ENCODE assay signal across 11 cellular contexts in genomic region chr6:10410214-10410873, GRCh38. TPM values are rescaled to one million over a fixed set of nuclear protein-coding genes. Genes with fewer than 3 reads are reported as not detected.
DNase-seq lines count a peak whose midpoint lies in the region; ATAC-seq and TF ChIP-seq lines count a peak whose summit lies in the region.
"Had no signal": no experiment of that assay in that cellular context is flagged by ENCODE, and none has a peak within 500 bp of the region (broad histone marks: within the 10 kb centered on the region; RNA-seq: fewer than 3 reads in every experiment).

No MANE protein-coding gene starts in this region.

- no peak overlapping the region for H2AK5ac ChIP-seq in IMR-90 (ENCODE audit: low read depth, low read length)

- no peak overlapping the region for H2AK9ac ChIP-seq in IMR-90 (replicated peaks; ENCODE audit: low read depth, low read length, poor library complexity)

- peak overlapping the region; percentile 67 for H3K4me3 ChIP-seq in IMR-90 (ENCODE audit: insufficient read depth, low read depth, low read length)

- H3K36me3 ChIP-seq in IMR-90 (ENCODE audit: control insufficient read depth, insufficient read depth, low read length), result peaks cover 3% of the 10 kb centered on the region; the same call in 1 of the 2 replicates
- H3K36me3 ChIP-seq: ascending aorta had no signal

- no peaks in the 10 kb centered on the region for H3K9me1 ChIP-seq in IMR-90 (ENCODE audit: insufficient read depth, low read length)

- peaks cover 44% of the 10 kb centered on the region for H3K36me3 Mint-ChIP-seq in CD4-positive, alpha-beta T cell (ENCODE audit: low read depth)
- H3K36me3 Mint-ChIP-seq in MCF 10A (ENCODE audit: insufficient read depth, unreplicated experiment), result peaks cover 86% of the 10 kb centered on the region
- H3K36me3 Mint-ChIP-seq in naive thymus-derived CD8-positive, alpha-beta T cell, result peaks cover 18 to 27% (median 22%) of the 10 kb centered on the region in 3 donors

- 6% methylated on average over 3 of the region's 30 CpGs; no CpG with 5 or more reads in 1 of the 2 experiments for WGBS in IMR-90 (ENCODE audit: extremely low coverage in 2 of 2, insufficient read length in 1 of 2), 2 experiments

- TF ChIP-seq CTCF in CD4-positive, alpha-beta T cell (IDR thresholded peaks at IDR 0.05), result no peak
- TF ChIP-seq CTCF in IMR-90 (conservative IDR thresholded peaks at IDR 0.05; ENCODE audit: low read depth, low read length) (no peak), MCF 10A (IDR thresholded peaks at IDR 0.05; ENCODE audit: unreplicated experiment) (no peak)

- H3K27me3 Mint-ChIP-seq in CD4-positive, alpha-beta T cell, result peaks cover 88% of the 10 kb centered on the region
- H3K27me3 Mint-ChIP-seq in MCF 10A (ENCODE audit: insufficient read depth, unreplicated experiment), result no peaks in the 10 kb centered on the region
- H3K27me3 Mint-ChIP-seq in naive thymus-derived CD8-positive, alpha-beta T cell, result peaks cover 45 to 92% (median 70%) of the 10 kb centered on the region in 5 donors

- CTCF ChIA-PET in CD4-positive, alpha-beta T cell (lab: Charles Lee), result interaction anchor here (1.4 kb wide), 1 partner anchor 19 kb away, joined by 3 read pairs; no protein-coding TSS in a partner anchor
- CTCF ChIA-PET in IMR-90 (lab: Yijun Ruan, JAX), result interaction anchor here (1.0 kb wide), 1 partner anchor 1427 kb away, joined by 3 read pairs; no protein-coding TSS in a partner anchor
- CTCF ChIA-PET in MCF 10A (lab: Yijun Ruan, JAX), result interaction anchor here (0.7 to 1.4 kb wide), 5 partner anchors 16 to 24 kb away, joined by 3 to 5 read pairs (median 3); no protein-coding TSS in a partner anchor

- TF ChIP-seq POLR2A in IMR-90 (IDR thresholded peaks at IDR 0.05; ENCODE audit: low read depth, low read length), result no peak

- H3K9me3 ChIP-seq in CD4-positive, alpha-beta T cell (ENCODE audit: control insufficient read depth, low read length), result peaks cover 41% of the 10 kb centered on the region
- H3K9me3 ChIP-seq in IMR-90 (ENCODE audit: control insufficient read depth, insufficient read depth, low read length), result no peaks in the 10 kb centered on the region
- H3K9me3 ChIP-seq: ascending aorta had no signal

- 0 out of 2 replicates have a peak overlapping the region, but pooled peaks have one; percentile 10 for H3K4ac ChIP-seq in IMR-90 (ENCODE audit: low read depth, low read length)

- no peak overlapping the region for H3K56ac ChIP-seq in IMR-90 (ENCODE audit: extremely low read depth, insufficient read depth, low read length)

- dilution Hi-C loops in IMR-90 (cut with HindIII; ENCODE audit: low sequenced_read_pairs, unreplicated experiment), result no loop called here

- ATAC-seq in CD4-positive, alpha-beta T cell (ENCODE audit: poor library complexity), result no peak
- no peak for ATAC-seq in IMR-90 (ENCODE audit: low read depth)
- ATAC-seq in naive thymus-derived CD8-positive, alpha-beta T cell, result no peak
- no peak for ATAC-seq in HG02970 (IDR thresholded peaks at IDR 0.05; ENCODE audit: low FRiP score, unreplicated experiment)
- no peak for ATAC-seq in HG02610 (IDR thresholded peaks at IDR 0.05; ENCODE audit: unreplicated experiment)
- no peak for ATAC-seq in HG03565 (IDR thresholded peaks at IDR 0.05; ENCODE audit: unreplicated experiment)

- no peak overlapping the region for H3K27ac ChIP-seq in CD4-positive, alpha-beta T cell (ENCODE audit: low read depth, low read length)
- H3K27ac ChIP-seq in IMR-90 (ENCODE audit: insufficient read depth, low read length), result peak overlapping the region; percentile 52
- H3K27ac ChIP-seq: ascending aorta had no signal

- H3K27ac Mint-ChIP-seq in CD4-positive, alpha-beta T cell, result peak overlapping the region; percentile 66
- H3K27ac Mint-ChIP-seq in MCF 10A (ENCODE audit: low read depth, unreplicated experiment), result peak overlapping the region; percentile 99
- peak overlapping the region in 4 of 10 donors; percentile 37 to 81 (median 64) for H3K27ac Mint-ChIP-seq in naive thymus-derived CD8-positive, alpha-beta T cell

- H4K91ac ChIP-seq in IMR-90 (ENCODE audit: insufficient read depth, low read depth, low read length), result no peak overlapping the region

- no peak overlapping the region for H2BK20ac ChIP-seq in IMR-90 (ENCODE audit: low read depth, low read length)

- peaks cover 45% of the 10 kb centered on the region for H3K4me1 Mint-ChIP-seq in CD4-positive, alpha-beta T cell (ENCODE audit: low read depth)
- peaks cover 25% of the 10 kb centered on the region for H3K4me1 Mint-ChIP-seq in MCF 10A (ENCODE audit: insufficient read depth, unreplicated experiment)
- H3K4me1 Mint-ChIP-seq in naive thymus-derived CD8-positive, alpha-beta T cell, result peaks cover 23 to 52% (median 37%) of the 10 kb centered on the region in 4 donors

- H4K20me1 ChIP-seq in IMR-90 (ENCODE audit: insufficient read depth, low read length), result no peaks in the 10 kb centered on the region

- H3K79me1 ChIP-seq in IMR-90 (ENCODE audit: low read depth in 1 of 2, low read length in 2 of 2), result no peaks in the 10 kb centered on the region

- BruUV-seq in IMR-90 (replicated peaks; lab: Mats Ljungman, UMichigan) (no TSS peak), MCF 10A (replicated peaks; lab: Mats Ljungman, UMichigan) (no TSS peak)

- no peak overlapping the region for H4K5ac ChIP-seq in IMR-90 (ENCODE audit: low read depth, low read length)

- H3K23ac ChIP-seq in IMR-90 (ENCODE audit: low read depth, low read length), result peak overlapping the region; percentile 58

- H3K14ac ChIP-seq in IMR-90 (replicated peaks; ENCODE audit: low read depth, low read length), result no peak overlapping the region

- POLR2A ChIA-PET in CD4-positive, alpha-beta T cell (lab: Charles Lee), result no interaction called here
- POLR2A ChIA-PET in IMR-90 (lab: Charles Lee; ENCODE audit: unreplicated experiment) (interaction anchor here (0.5 kb wide), 1 partner anchor 304 kb away, joined by 4 read pairs; no protein-coding TSS in a partner anchor), MCF 10A (lab: Yijun Ruan, JAX) (interaction anchor here (0.7 to 14.6 kb wide), 13 partner anchors 7 to 1427 kb away, joined by 3 to 763 read pairs (median 4); partner anchors contain the start of gene TFAP2A)
- POLR2A ChIA-PET in naive thymus-derived CD8-positive, alpha-beta T cell (lab: Charles Lee), result no interaction called here

- no peak for TF ChIP-seq RAD21 in IMR-90 (IDR thresholded peaks at IDR 0.05; ENCODE audit: low read length)

- peak overlapping the region; percentile 56; the same call in 1 of the 2 replicates for H3K4me2 ChIP-seq in IMR-90 (ENCODE audit: low read depth, low read length)

- peak overlapping the region; percentile 16 for H2AFZ ChIP-seq in IMR-90 (replicated peaks; ENCODE audit: low read length, poor library complexity)

- H3K9me3 Mint-ChIP-seq in CD4-positive, alpha-beta T cell, result peaks cover 30% of the 10 kb centered on the region
- H3K9me3 Mint-ChIP-seq in MCF 10A (ENCODE audit: unreplicated experiment), result no peaks in the 10 kb centered on the region
- H3K9me3 Mint-ChIP-seq in naive thymus-derived CD8-positive, alpha-beta T cell, result peaks cover 12 to 68% (median 34%) of the 10 kb centered on the region in 9 donors

- no peak for DNase-seq in CD4-positive, alpha-beta T cell
- no peak for DNase-seq in IMR-90
- DNase-seq in MCF 10A (ENCODE audit: unreplicated experiment), result peak; percentile 39
- no peak for DNase-seq in naive thymus-derived CD8-positive, alpha-beta T cell
- no peak for DNase-seq in COR-L47 (lab: John Stamatoyannopoulos, UW)
- DNase-seq: NCI-H187 treated with DMSO at 0.1 percent for 48 hours, T1000 had no signal

- intact Hi-C loops in CD4-positive, alpha-beta T cell (cut with DNase I, micrococcal nuclease), result no loop called here
- intact Hi-C loops in IMR-90 (cut with micrococcal nuclease), result loop anchor here (5.0 to 10.0 kb wide), 8 partner anchors 153 to 1428 kb away; no protein-coding TSS in a partner anchor
- intact Hi-C loops in MCF 10A (cut with micrococcal nuclease), result loop anchor here (10.0 kb wide), 2 partner anchors 996 to 1266 kb away; no protein-coding TSS in a partner anchor

- no peak overlapping the region for H2BK5ac ChIP-seq in IMR-90 (ENCODE audit: low read depth, low read length, poor library complexity, severe bottlenecking)

- H4K8ac ChIP-seq in IMR-90 (ENCODE audit: low read depth in 2 of 2, low read length in 2 of 2), result no peak overlapping the region; a peak in 1 of 4 replicates

- no peaks in the 10 kb centered on the region; the same call in 1 of the 2 replicates for H3K4me1 ChIP-seq in IMR-90 (ENCODE audit: control insufficient read depth, insufficient read depth, low read length)

- in situ Hi-C loops in IMR-90 (cut with MboI; ENCODE audit: low sequenced_read_pairs), result loop anchor here (25.0 kb wide), 2 partner anchors 873 to 1973 kb away; partner anchors contain the start of gene SLC35B3

- H3K9ac ChIP-seq in IMR-90 (ENCODE audit: low read depth, low read length), result peak overlapping the region; percentile 9; the same call in 1 of the 2 replicates

- H2BK15ac ChIP-seq in IMR-90 (ENCODE audit: low read depth, low read length), result no peak overlapping the region

- H3K4me3 Mint-ChIP-seq in CD4-positive, alpha-beta T cell, result peak overlapping the region; percentile 90
- peak overlapping the region; percentile 94 for H3K4me3 Mint-ChIP-seq in MCF 10A (ENCODE audit: unreplicated experiment)
- peak overlapping the region; percentile 25 to 95 (median 86) for H3K4me3 Mint-ChIP-seq in naive thymus-derived CD8-positive, alpha-beta T cell

- no peak overlapping the region for H3K18ac ChIP-seq in IMR-90 (ENCODE audit: low read depth, low read length)

- H3K27me3 ChIP-seq in CD4-positive, alpha-beta T cell (ENCODE audit: control insufficient read depth, insufficient read depth, low read length), result peaks cover 66% of the 10 kb centered on the region
- H3K27me3 ChIP-seq in IMR-90 (ENCODE audit: control insufficient read depth, insufficient read depth, low read length), result peaks cover 56% of the 10 kb centered on the region

- no peak overlapping the region for H2BK120ac ChIP-seq in IMR-90 (ENCODE audit: low read depth, low read length)

TF ChIP-seq in IMR-90, 13 proteins besides CTCF, POLR2A, EP300 and RAD21 (continues in another document):
- TF ChIP-seq FOS (IDR thresholded peaks at IDR 0.05; ENCODE audit: low read depth, low read length), result no peak
- TF ChIP-seq MAFK (IDR thresholded peaks at IDR 0.05; ENCODE audit: low read depth, low read length), result no peak
- TF ChIP-seq SMC3 (IDR thresholded peaks at IDR 0.05; ENCODE audit: low read depth, low read length), result no peak
- no peak for TF ChIP-seq RFX5 (IDR thresholded peaks at IDR 0.05; ENCODE audit: low read depth, low read length)

RNA-seq across cellular contexts. Expression of gene TFAP2A, which starts 4.5 kb away (rescaled TPM):
- under 1 TPM in 1 of 2 experiments, not detected in 1; 0.16 TPM for total RNA-seq in CD4-positive, alpha-beta T cell
- total RNA-seq in IMR-90 (2012; rRNA removed) (0.72 and 1.1 TPM in 2 replicates), MCF 10A (2022) (78.2 and 87.4 TPM in 2 replicates)
- polyA plus RNA-seq in IMR-90 (2012; rRNA removed), result 7.1 and 8.6 TPM in 2 replicates
- 5.0 and 6.4 TPM in 2 replicates for polyA plus RNA-seq in IMR-90 (2012; cell fraction: cytosol; rRNA removed)
- 13.4 and 17.5 TPM in 2 replicates for polyA plus RNA-seq in IMR-90 (2012; cell fraction: nucleus; rRNA removed; ENCODE audit: low replicate concordance)
- not detected for total RNA-seq in naive thymus-derived CD8-positive, alpha-beta T cell
- polyA plus RNA-seq in naive thymus-derived CD8-positive, alpha-beta T cell, result not detected

Comparison
In these comparisons a context has a peak if more than half of its experiments do, and no peak if none do; other contexts are left out.
1. RNA of gene TFAP2A, which starts 4.5 kb away (total RNA-seq): 78.2 to 87.4 TPM in MCF 10A; 0.72 to 1.1 TPM in IMR-90, 0.16 TPM in CD4-positive, alpha-beta T cell and not detected in naive thymus-derived CD8-positive, alpha-beta T cell; every median in the first group is over 10 times any median in the second.
2. POLR2A ChIA-PET loops: an anchor here in IMR-90 (0.5 kb wide) and MCF 10A (0.7 to 14.6 kb wide); none called in CD4-positive, alpha-beta T cell and naive thymus-derived CD8-positive, alpha-beta T cell.
3. intact Hi-C loops: an anchor here in IMR-90 (5.0 to 10.0 kb wide) and MCF 10A (10.0 kb wide); none called in CD4-positive, alpha-beta T cell.
4. Peak in every context shown above with its lines, with median percentiles within 50 percentile points of each other: H3K4me3 Mint-ChIP-seq.